2 cellular contexts compared by ENCODE assay signal in the genomic region with DNA sequence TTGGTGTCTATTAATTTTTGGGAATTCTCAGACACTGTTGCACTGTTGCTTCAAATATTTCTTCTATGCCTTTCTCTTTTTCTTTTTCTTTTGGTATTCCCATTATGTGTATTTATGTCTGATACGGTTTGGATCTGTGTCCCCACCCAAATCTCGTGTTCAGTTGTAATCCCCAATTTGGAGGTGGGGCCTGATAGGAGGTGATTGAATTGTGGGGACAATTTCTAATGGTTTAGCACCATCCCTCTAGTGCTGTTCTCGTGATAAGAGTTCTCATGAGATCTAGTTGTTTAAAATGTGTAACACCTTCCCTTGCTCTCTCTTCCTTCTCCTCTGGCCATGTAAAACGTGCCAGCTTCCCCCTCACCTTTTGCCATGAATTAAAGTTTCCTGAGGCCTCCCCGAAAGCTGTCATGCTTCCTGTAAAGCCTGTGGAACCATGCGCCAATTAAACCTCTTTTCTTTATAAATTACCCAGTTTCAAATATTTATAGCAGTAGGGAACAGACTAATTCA.
TF ChIP-seq lines count a peak whose summit lies in the region.

No MANE protein-coding gene starts in this region.

TF ChIP-seq in WTC11, 78 proteins besides CTCF, POLR2A, EP300 and RAD21:
- TF ChIP-seq TP53 (CRISPR knock-in tag; IDR thresholded peaks at IDR 0.05) (no peak), ELF4 (CRISPR knock-in tag; IDR thresholded peaks at IDR 0.05; ENCODE audit: low read depth) (no peak), CREB1 (CRISPR knock-in tag; IDR thresholded peaks at IDR 0.05) (no peak), ZNF263 (CRISPR knock-in tag; IDR thresholded peaks at IDR 0.05; ENCODE audit: low read depth) (no peak), ZNF396 (CRISPR knock-in tag; IDR thresholded peaks at IDR 0.05; ENCODE audit: borderline replicate concordance) (no peak), TCF7 (CRISPR knock-in tag; IDR thresholded peaks at IDR 0.05; ENCODE audit: low read depth) (no peak), JAZF1 (CRISPR knock-in tag; IDR thresholded peaks at IDR 0.05) (no peak), SOX15 (CRISPR knock-in tag; IDR thresholded peaks at IDR 0.05) (no peak), MXD4 (CRISPR knock-in tag; IDR thresholded peaks at IDR 0.05; ENCODE audit: borderline replicate concordance) (no peak), ESRRA (CRISPR knock-in tag; IDR thresholded peaks at IDR 0.05; ENCODE audit: borderline replicate concordance) (no peak), SP1 (CRISPR knock-in tag; conservative IDR thresholded peaks at IDR 0.05) (no peak), NR1H2 (CRISPR knock-in tag; IDR thresholded peaks at IDR 0.05) (no peak), NFYB (CRISPR knock-in tag; conservative IDR thresholded peaks at IDR 0.05; ENCODE audit: low read depth) (no peak)
- TF ChIP-seq, protein P1, sequence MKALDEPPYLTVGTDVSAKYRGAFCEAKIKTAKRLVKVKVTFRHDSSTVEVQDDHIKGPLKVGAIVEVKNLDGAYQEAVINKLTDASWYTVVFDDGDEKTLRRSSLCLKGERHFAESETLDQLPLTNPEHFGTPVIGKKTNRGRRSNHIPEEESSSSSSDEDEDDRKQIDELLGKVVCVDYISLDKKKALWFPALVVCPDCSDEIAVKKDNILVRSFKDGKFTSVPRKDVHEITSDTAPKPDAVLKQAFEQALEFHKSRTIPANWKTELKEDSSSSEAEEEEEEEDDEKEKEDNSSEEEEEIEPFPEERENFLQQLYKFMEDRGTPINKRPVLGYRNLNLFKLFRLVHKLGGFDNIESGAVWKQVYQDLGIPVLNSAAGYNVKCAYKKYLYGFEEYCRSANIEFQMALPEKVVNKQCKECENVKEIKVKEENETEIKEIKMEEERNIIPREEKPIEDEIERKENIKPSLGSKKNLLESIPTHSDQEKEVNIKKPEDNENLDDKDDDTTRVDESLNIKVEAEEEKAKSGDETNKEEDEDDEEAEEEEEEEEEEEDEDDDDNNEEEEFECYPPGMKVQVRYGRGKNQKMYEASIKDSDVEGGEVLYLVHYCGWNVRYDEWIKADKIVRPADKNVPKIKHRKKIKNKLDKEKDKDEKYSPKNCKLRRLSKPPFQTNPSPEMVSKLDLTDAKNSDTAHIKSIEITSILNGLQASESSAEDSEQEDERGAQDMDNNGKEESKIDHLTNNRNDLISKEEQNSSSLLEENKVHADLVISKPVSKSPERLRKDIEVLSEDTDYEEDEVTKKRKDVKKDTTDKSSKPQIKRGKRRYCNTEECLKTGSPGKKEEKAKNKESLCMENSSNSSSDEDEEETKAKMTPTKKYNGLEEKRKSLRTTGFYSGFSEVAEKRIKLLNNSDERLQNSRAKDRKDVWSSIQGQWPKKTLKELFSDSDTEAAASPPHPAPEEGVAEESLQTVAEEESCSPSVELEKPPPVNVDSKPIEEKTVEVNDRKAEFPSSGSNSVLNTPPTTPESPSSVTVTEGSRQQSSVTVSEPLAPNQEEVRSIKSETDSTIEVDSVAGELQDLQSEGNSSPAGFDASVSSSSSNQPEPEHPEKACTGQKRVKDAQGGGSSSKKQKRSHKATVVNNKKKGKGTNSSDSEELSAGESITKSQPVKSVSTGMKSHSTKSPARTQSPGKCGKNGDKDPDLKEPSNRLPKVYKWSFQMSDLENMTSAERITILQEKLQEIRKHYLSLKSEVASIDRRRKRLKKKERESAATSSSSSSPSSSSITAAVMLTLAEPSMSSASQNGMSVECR (CRISPR knock-in tag; IDR thresholded peaks at IDR 0.05; ENCODE audit: borderline replicate concordance) = no peak
- TF ChIP-seq, protein P2, sequence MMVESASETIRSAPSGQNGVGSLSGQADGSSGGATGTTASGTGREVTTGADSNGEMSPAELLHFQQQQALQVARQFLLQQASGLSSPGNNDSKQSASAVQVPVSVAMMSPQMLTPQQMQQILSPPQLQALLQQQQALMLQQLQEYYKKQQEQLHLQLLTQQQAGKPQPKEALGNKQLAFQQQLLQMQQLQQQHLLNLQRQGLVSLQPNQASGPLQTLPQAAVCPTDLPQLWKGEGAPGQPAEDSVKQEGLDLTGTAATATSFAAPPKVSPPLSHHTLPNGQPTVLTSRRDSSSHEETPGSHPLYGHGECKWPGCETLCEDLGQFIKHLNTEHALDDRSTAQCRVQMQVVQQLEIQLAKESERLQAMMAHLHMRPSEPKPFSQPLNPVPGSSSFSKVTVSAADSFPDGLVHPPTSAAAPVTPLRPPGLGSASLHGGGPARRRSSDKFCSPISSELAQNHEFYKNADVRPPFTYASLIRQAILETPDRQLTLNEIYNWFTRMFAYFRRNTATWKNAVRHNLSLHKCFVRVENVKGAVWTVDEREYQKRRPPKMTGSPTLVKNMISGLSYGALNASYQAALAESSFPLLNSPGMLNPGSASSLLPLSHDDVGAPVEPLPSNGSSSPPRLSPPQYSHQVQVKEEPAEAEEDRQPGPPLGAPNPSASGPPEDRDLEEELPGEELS (CRISPR knock-in tag; IDR thresholded peaks at IDR 0.05) = no peak
- TF ChIP-seq, protein P3, sequence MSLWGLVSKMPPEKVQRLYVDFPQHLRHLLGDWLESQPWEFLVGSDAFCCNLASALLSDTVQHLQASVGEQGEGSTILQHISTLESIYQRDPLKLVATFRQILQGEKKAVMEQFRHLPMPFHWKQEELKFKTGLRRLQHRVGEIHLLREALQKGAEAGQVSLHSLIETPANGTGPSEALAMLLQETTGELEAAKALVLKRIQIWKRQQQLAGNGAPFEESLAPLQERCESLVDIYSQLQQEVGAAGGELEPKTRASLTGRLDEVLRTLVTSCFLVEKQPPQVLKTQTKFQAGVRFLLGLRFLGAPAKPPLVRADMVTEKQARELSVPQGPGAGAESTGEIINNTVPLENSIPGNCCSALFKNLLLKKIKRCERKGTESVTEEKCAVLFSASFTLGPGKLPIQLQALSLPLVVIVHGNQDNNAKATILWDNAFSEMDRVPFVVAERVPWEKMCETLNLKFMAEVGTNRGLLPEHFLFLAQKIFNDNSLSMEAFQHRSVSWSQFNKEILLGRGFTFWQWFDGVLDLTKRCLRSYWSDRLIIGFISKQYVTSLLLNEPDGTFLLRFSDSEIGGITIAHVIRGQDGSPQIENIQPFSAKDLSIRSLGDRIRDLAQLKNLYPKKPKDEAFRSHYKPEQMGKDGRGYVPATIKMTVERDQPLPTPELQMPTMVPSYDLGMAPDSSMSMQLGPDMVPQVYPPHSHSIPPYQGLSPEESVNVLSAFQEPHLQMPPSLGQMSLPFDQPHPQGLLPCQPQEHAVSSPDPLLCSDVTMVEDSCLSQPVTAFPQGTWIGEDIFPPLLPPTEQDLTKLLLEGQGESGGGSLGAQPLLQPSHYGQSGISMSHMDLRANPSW (CRISPR knock-in tag; conservative IDR thresholded peaks at IDR 0.05; ENCODE audit: low read depth) = no peak
- TF ChIP-seq, protein P4, sequence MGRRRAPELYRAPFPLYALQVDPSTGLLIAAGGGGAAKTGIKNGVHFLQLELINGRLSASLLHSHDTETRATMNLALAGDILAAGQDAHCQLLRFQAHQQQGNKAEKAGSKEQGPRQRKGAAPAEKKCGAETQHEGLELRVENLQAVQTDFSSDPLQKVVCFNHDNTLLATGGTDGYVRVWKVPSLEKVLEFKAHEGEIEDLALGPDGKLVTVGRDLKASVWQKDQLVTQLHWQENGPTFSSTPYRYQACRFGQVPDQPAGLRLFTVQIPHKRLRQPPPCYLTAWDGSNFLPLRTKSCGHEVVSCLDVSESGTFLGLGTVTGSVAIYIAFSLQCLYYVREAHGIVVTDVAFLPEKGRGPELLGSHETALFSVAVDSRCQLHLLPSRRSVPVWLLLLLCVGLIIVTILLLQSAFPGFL (CRISPR knock-in tag; IDR thresholded peaks at IDR 0.05; ENCODE audit: borderline replicate concordance) = no peak
- TF ChIP-seq, protein P5, sequence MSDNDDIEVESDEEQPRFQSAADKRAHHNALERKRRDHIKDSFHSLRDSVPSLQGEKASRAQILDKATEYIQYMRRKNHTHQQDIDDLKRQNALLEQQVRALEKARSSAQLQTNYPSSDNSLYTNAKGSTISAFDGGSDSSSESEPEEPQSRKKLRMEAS (CRISPR knock-in tag; IDR thresholded peaks at IDR 0.05) = no peak

TF ChIP-seq in H1, 55 proteins besides CTCF, POLR2A, EP300 and RAD21:
- TF ChIP-seq NANOG (IDR thresholded peaks at IDR 0.05; ENCODE audit: insufficient read depth, low read depth, low read length, poor library complexity, severe bottlenecking) = no peak
- TF ChIP-seq KDM1A (IDR thresholded peaks at IDR 0.05; ENCODE audit: borderline replicate concordance, low read length) = no peak
- TF ChIP-seq SP2 (IDR thresholded peaks at IDR 0.05; ENCODE audit: low read length) = no peak
- TF ChIP-seq TEAD4 (IDR thresholded peaks at IDR 0.05; ENCODE audit: low read depth, low read length) = no peak
- TF ChIP-seq SUZ12 (IDR thresholded peaks at IDR 0.05; ENCODE audit: low read length) = no peak
- no peak for TF ChIP-seq KDM4A (IDR thresholded peaks at IDR 0.05; ENCODE audit: low read depth, low read length, severe bottlenecking)
- TF ChIP-seq CEBPB (IDR thresholded peaks at IDR 0.05; ENCODE audit: low read depth, low read length) = no peak
- no peak for TF ChIP-seq HDAC2 (IDR thresholded peaks at IDR 0.05; ENCODE audit: borderline replicate concordance in 1 of 2, low read depth in 2 of 2, low read length in 2 of 2)
- TF ChIP-seq YY1 (IDR thresholded peaks at IDR 0.05; ENCODE audit: low read depth, low read length) = no peak
- TF ChIP-seq, protein P6, sequence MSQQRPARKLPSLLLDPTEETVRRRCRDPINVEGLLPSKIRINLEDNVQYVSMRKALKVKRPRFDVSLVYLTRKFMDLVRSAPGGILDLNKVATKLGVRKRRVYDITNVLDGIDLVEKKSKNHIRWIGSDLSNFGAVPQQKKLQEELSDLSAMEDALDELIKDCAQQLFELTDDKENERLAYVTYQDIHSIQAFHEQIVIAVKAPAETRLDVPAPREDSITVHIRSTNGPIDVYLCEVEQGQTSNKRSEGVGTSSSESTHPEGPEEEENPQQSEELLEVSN (IDR thresholded peaks at IDR 0.05) = no peak
- no peak for TF ChIP-seq RFX5 (IDR thresholded peaks at IDR 0.05; ENCODE audit: borderline replicate concordance, low read depth, low read length)
- TF ChIP-seq FOSL1 (IDR thresholded peaks at IDR 0.05; ENCODE audit: insufficient read depth, low read depth, low read length) = no peak
